Comparison of ENCODE assay signal across 13 cellular contexts in the genomic region with DNA sequence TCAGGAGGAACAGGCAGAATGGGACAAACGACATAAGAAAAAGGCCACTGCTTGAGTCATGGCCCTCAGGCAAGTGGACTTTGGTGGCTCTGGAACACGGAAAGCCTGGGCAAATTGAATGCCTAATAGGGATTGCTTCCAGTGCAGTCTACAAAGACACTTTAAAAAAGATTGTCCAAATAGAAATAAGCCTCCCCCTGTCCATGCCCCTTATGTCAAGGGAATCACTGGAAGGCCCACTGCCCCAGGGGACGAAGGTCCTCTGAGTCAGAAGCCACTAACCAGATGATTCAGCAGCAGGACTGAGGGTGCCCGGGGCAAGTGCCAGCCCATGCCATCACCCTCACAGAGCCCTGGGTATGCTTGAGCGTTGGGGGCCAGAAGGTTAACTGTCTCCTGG. TPM values are rescaled to one million over a fixed set of nuclear protein-coding genes. Genes with fewer than 3 reads are reported as not detected.
"Had no signal": no experiment of that assay in that cellular context is flagged by ENCODE, and none has a peak within 500 bp of the region (broad histone marks: within the 10 kb centered on the region; RNA-seq: fewer than 3 reads in every experiment).

No MANE protein-coding gene starts in this region.

RNA-seq across cellular contexts. Expression of a gene that starts 51.5 kb away (rescaled TPM):
- total RNA-seq: activated CD4-positive, alpha-beta memory T cell treated with anti-CD3 and anti-CD28 coated beads, Interleukin-2, amount 10 ng/mL, durations not matched to agents 7 days and 5 days; activated CD4-positive, alpha-beta T cell treated with anti-CD3 and anti-CD28 coated beads for 36 hours; activated CD4-positive, alpha-beta T cell treated with anti-CD3 and anti-CD28 coated beads, Interleukin-2, amount 10 ng/mL, durations not matched to agents 7 days and 5 days; activated CD8-positive, alpha-beta memory T cell treated with anti-CD3 and anti-CD28 coated beads, Interleukin-2, amount 10 ng/mL, durations not matched to agents 7 days and 5 days; activated CD8-positive, alpha-beta T cell treated with anti-CD3 and anti-CD28 coated beads, Interleukin-2, amount 10 ng/mL, durations not matched to agents 7 days and 5 days; activated naive CD8-positive, alpha-beta T cell treated with anti-CD3 and anti-CD28 coated beads, Interleukin-2, amount 10 ng/mL, durations not matched to agents 7 days and 5 days; activated T-helper 2 cell treated with anti-CD3 and anti-CD28 coated beads, Interferon-gamma antibody, Interleukin-2, Interleukin-4, amounts not matched to agents 10 μg/mL and 5 μg/mL and 100 μg/mL, durations not matched to agents 14 hours and 24 hours and 36 hours; ascending aorta; bronchial epithelial cell; chondrocyte; T-helper 1 cell treated with Interleukin-12 subunit alpha and Interleukin-12 subunit beta and Interleukin-4 antibody, amounts not matched to agents 30 ng/mL and 1 ng/mL, for 36 hours; T-helper 17 cell had no signal
- polyA plus RNA-seq: cardiac muscle cell had no signal
